ENCODE assay signal across 1 cellular context in genomic region chr12:95473440-95473946, GRCh38.
TF ChIP-seq lines count a peak whose summit lies in the region.

No MANE protein-coding gene starts in this region.

TF ChIP-seq in GM12878, 131 proteins besides CTCF, POLR2A, EP300 and RAD21 (continued from another document):
- TF ChIP-seq USF2 (IDR thresholded peaks at IDR 0.05; ENCODE audit: borderline replicate concordance, low read depth, low read length): no peak
- TF ChIP-seq HSF1 (IDR thresholded peaks at IDR 0.05; ENCODE audit: low read depth, low read length): no peak
- no peak for TF ChIP-seq SREBF1 (IDR thresholded peaks at IDR 0.05; ENCODE audit: low read length)
- TF ChIP-seq NKRF (conservative IDR thresholded peaks at IDR 0.05): peak; percentile 44; the same call in 1 of the 2 replicates
- 0 out of 2 replicates have a peak, but pooled peaks have one; percentile 56 for TF ChIP-seq PAX8 (IDR thresholded peaks at IDR 0.05)
- TF ChIP-seq RAD51 (IDR thresholded peaks at IDR 0.05): no peak
- no peak for TF ChIP-seq SMC3 (IDR thresholded peaks at IDR 0.05; ENCODE audit: borderline replicate concordance, low read length)
- no peak for TF ChIP-seq USF1 (IDR thresholded peaks at IDR 0.05; ENCODE audit: borderline replicate concordance, extremely low read length, insufficient read depth, low read depth, low read length)
- peak; percentile 16; the same call in 1 of the 2 replicates for TF ChIP-seq STAT3 (IDR thresholded peaks at IDR 0.05; ENCODE audit: low read depth, low read length)
- TF ChIP-seq TCF7 (IDR thresholded peaks at IDR 0.05; ENCODE audit: borderline replicate concordance): no peak
- no peak for TF ChIP-seq SMARCA5 (IDR thresholded peaks at IDR 0.05)
- TF ChIP-seq CUX1 (IDR thresholded peaks at IDR 0.05; ENCODE audit: insufficient replicate concordance, low read depth, low read length): no peak
- no peak for TF ChIP-seq PML (IDR thresholded peaks at IDR 0.05; ENCODE audit: low read length)
- TF ChIP-seq ZNF622 (IDR thresholded peaks at IDR 0.05): no peak
- TF ChIP-seq MLLT1 (IDR thresholded peaks at IDR 0.05): 0 out of 2 replicates have a peak, but pooled peaks have one; percentile 12
- TF ChIP-seq IKZF1 (conservative IDR thresholded peaks at IDR 0.05): no peak
- no peak for TF ChIP-seq FOXM1 (IDR thresholded peaks at IDR 0.05; ENCODE audit: low read depth, low read length)
- no peak for TF ChIP-seq E2F4 (IDR thresholded peaks at IDR 0.05; ENCODE audit: low read depth, low read length)
- 0 out of 2 replicates have a peak, but pooled peaks have one; percentile 7 for TF ChIP-seq SPI1 (IDR thresholded peaks at IDR 0.05; ENCODE audit: borderline replicate concordance, insufficient read depth, low read depth, low read length)
- no peak for TF ChIP-seq POLR2AphosphoS5 (IDR thresholded peaks at IDR 0.05; ENCODE audit: low read length)
- no peak for TF ChIP-seq RELA (IDR thresholded peaks at IDR 0.05; ENCODE audit: borderline replicate concordance, partially characterized antibody)
- no peak for TF ChIP-seq HDGF (IDR thresholded peaks at IDR 0.05)
- TF ChIP-seq PAX5 (IDR thresholded peaks at IDR 0.05; ENCODE audit: borderline replicate concordance, low read depth, low read length): peak; percentile 73; the same call in 1 of the 2 replicates
- TF ChIP-seq TAF1 (IDR thresholded peaks at IDR 0.05; ENCODE audit: borderline replicate concordance, low read depth, low read length): no peak
- no peak for TF ChIP-seq TCF3 (IDR thresholded peaks at IDR 0.05; ENCODE audit: borderline replicate concordance, insufficient read depth, low read depth, low read length)
- no peak for TF ChIP-seq HDAC2 (IDR thresholded peaks at IDR 0.05)
- no peak for TF ChIP-seq PRDM15 (CRISPR knock-in tag; IDR thresholded peaks at IDR 0.05)
- no peak for TF ChIP-seq YBX1 (IDR thresholded peaks at IDR 0.05)
- no peak for TF ChIP-seq CEBPB (IDR thresholded peaks at IDR 0.05; ENCODE audit: borderline replicate concordance in 1 of 2, low read depth in 2 of 2, low read length in 2 of 2)
- TF ChIP-seq EGR1 (IDR thresholded peaks at IDR 0.05; ENCODE audit: borderline replicate concordance in 1 of 2, low read depth in 2 of 2, low read length in 2 of 2): no peak
- no peak for TF ChIP-seq SUZ12 (IDR thresholded peaks at IDR 0.05; ENCODE audit: unreplicated experiment)
